Comparison of ENCODE assay signal across 29 cellular contexts in the genomic region with DNA sequence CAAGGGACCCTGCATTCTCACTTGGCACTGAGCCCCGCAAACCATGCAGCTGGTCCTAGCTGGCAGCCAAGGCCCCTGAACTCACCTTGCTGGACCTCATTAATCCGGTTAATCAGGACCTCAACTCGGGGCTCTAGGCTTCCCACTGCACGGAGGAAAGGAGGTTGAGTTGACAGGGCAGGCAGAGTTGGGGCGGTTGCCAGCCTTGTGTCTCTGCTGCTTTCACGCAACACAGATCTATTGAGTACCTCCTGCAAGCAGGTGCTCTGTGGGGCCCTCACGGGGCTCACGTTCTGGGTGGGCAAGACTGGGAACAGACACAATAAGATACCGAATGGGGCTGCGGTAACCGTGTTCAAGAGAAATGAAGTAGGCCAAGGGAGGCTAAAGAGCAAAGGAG. TPM values are rescaled to one million over a fixed set of nuclear protein-coding genes. Genes with fewer than 3 reads are reported as not detected.
DNase-seq lines count a peak whose midpoint lies in the region; ATAC-seq, FAIRE-seq and TF ChIP-seq lines count a peak whose summit lies in the region.
"Had no signal": no experiment of that assay in that cellular context is flagged by ENCODE, and none has a peak within 500 bp of the region (broad histone marks: within the 10 kb centered on the region; RNA-seq: fewer than 3 reads in every experiment).

No MANE protein-coding gene starts in this region.

- POLR2A ChIA-PET in GM10248 (lab: Yijun Ruan, JAX), result no interaction called here

- peaks cover 2% of the 10 kb centered on the region for H3K36me3 Mint-ChIP-seq in T-helper 17 cell (ENCODE audit: low read depth)
- H3K36me3 Mint-ChIP-seq in immature natural killer cell, result no peaks in the 10 kb centered on the region
- H3K36me3 Mint-ChIP-seq: CD14-positive monocyte; CD4-positive, alpha-beta memory T cell; CD4-positive, CD25-positive, alpha-beta regulatory T cell; CD8-positive, alpha-beta memory T cell had no signal

- H3K27ac ChIP-seq in thyroid gland (no peak overlapping the region), gastrocnemius medialis (no peak overlapping the region)
- H3K27ac ChIP-seq: BLaER1 had no signal

- TF ChIP-seq CTCF in GM10248 (IDR thresholded peaks at IDR 0.05; ENCODE audit: control extremely low read depth, extremely low read depth, low read depth, missing control alignments), result no peak
- TF ChIP-seq CTCF in bronchial epithelial cell (IDR thresholded peaks at IDR 0.05; ENCODE audit: insufficient read depth, low read length, severe bottlenecking), result no peak
- TF ChIP-seq CTCF in thyroid gland (IDR thresholded peaks at IDR 0.05), result no peak
- no peak for TF ChIP-seq CTCF in gastrocnemius medialis (IDR thresholded peaks at IDR 0.05 in 4 of 5, conservative IDR thresholded peaks at IDR 0.05 in 1 of 5)

- H3K27ac Mint-ChIP-seq in T-helper 17 cell, result peak overlapping the region; percentile 56
- peak overlapping the region in 1 of 6 donors; percentile 19 for H3K27ac Mint-ChIP-seq in immature natural killer cell
- H3K27ac Mint-ChIP-seq: CD14-positive monocyte; CD4-positive, alpha-beta memory T cell had no signal

- in situ Hi-C loops in gastrocnemius medialis (cut with MboI; ENCODE audit: low sequenced_read_pairs in 4 of 4), result no loop called here

- H3K9me3 ChIP-seq in T-helper 17 cell (ENCODE audit: control insufficient read depth, low read length, poor library complexity, severe bottlenecking) (no peaks in the 10 kb centered on the region), thyroid gland (no peaks in the 10 kb centered on the region), gastrocnemius medialis (no peaks in the 10 kb centered on the region)
- H3K9me3 ChIP-seq: BE2C, BLaER1 had no signal

- no peak for TF ChIP-seq POLR2A in thyroid gland (IDR thresholded peaks at IDR 0.05)
- TF ChIP-seq POLR2A in gastrocnemius medialis (IDR thresholded peaks at IDR 0.05), result no peak

- peak; percentile 10 for DNase-seq in GM10248 (ENCODE audit: extremely low spot score)
- no peak for DNase-seq in T-helper 17 cell
- no peak for DNase-seq in bronchial epithelial cell (ENCODE audit: low read depth)
- DNase-seq in thyroid gland, result peak; percentile 52 to 64
- no peak for DNase-seq in immature natural killer cell
- no peak for DNase-seq in gastrocnemius medialis
- DNase-seq: 8988T; ACHN; BE2C; C1 segment of cervical spinal cord; CD4-positive, alpha-beta memory T cell; CD4-positive, CD25-positive, alpha-beta regulatory T cell; CD8-positive, alpha-beta memory T cell; COR-L47; DMS 273 treated with DMSO at 0.1 percent for 48 hours; DMS153; DMS53; DMS79; DND-41; EL had no signal

- WGBS in thyroid gland, 2 donors, result 54 to 60% methylated on average over 10 to 11 of the region's 11 CpGs

- H3K27me3 Mint-ChIP-seq in T-helper 17 cell (peaks cover 40% of the 10 kb centered on the region), immature natural killer cell (ENCODE audit: low read depth in 3 of 3) (peaks cover 5 to 21% (median 9%) of the 10 kb centered on the region in 3 donors)

- CTCF ChIA-PET in GM10248 (lab: Yijun Ruan, JAX), result interaction anchor here (0.9 kb wide), 1 partner anchor 11 kb away, joined by 3 read pairs; no protein-coding TSS in a partner anchor

- H3K9me3 Mint-ChIP-seq in immature natural killer cell, result no peaks in the 10 kb centered on the region
- H3K9me3 Mint-ChIP-seq: CD8-positive, alpha-beta memory T cell had no signal

- H3K27me3 ChIP-seq in bronchial epithelial cell (ENCODE audit: control insufficient read depth, insufficient read depth, low read length) (no peaks in the 10 kb centered on the region), thyroid gland (no peaks in the 10 kb centered on the region), gastrocnemius medialis (no peaks in the 10 kb centered on the region)
- H3K27me3 ChIP-seq: BE2C, BLaER1 had no signal

- FAIRE-seq in bronchial epithelial cell (lab: Jason Lieb, UNC), result peak; percentile 23
- FAIRE-seq: A204.1, GM12891, GM19239 had no signal

- H3K4me3 Mint-ChIP-seq in T-helper 17 cell (no peak overlapping the region), immature natural killer cell (no peak overlapping the region)
- H3K4me3 Mint-ChIP-seq: CD4-positive, alpha-beta memory T cell; CD4-positive, CD25-positive, alpha-beta regulatory T cell; CD8-positive, alpha-beta memory T cell had no signal

- no peaks in the 10 kb centered on the region for H3K4me1 Mint-ChIP-seq in T-helper 17 cell
- no peaks in the 10 kb centered on the region for H3K4me1 Mint-ChIP-seq in immature natural killer cell
- H3K4me1 Mint-ChIP-seq: CD14-positive monocyte; CD4-positive, alpha-beta memory T cell; CD4-positive, CD25-positive, alpha-beta regulatory T cell; CD8-positive, alpha-beta memory T cell had no signal

- ATAC-seq in T-helper 17 cell, result no peak
- no peak for ATAC-seq in gastrocnemius medialis
- ATAC-seq in HG03139 (IDR thresholded peaks at IDR 0.05; ENCODE audit: unreplicated experiment), result no peak

- intact Hi-C loops in thyroid gland (cut with DNase I), result no loop called here
- intact Hi-C loops in gastrocnemius medialis (cut with DNase I; ENCODE audit: low total_unique reads), result no loop called here

- H3K4me1 ChIP-seq in thyroid gland (no peaks in the 10 kb centered on the region), gastrocnemius medialis (no peaks in the 10 kb centered on the region)
- H3K4me1 ChIP-seq: BE2C, BLaER1 had no signal

- H3K36me3 ChIP-seq in bronchial epithelial cell (ENCODE audit: control insufficient read depth, insufficient read depth, low read length), result no peaks in the 10 kb centered on the region
- no peaks in the 10 kb centered on the region for H3K36me3 ChIP-seq in thyroid gland
- H3K36me3 ChIP-seq in gastrocnemius medialis, result no peaks in the 10 kb centered on the region
- H3K36me3 ChIP-seq: BE2C, BLaER1 had no signal

- H3K4me3 ChIP-seq in bronchial epithelial cell (ENCODE audit: low read depth, low read length), result no peak overlapping the region
- H3K4me3 ChIP-seq in thyroid gland (replicated peaks in 1 of 3), result no peak overlapping the region
- H3K4me3 ChIP-seq in gastrocnemius medialis, result no peak overlapping the region
- H3K4me3 ChIP-seq: BLaER1 had no signal

RNA-seq across cellular contexts. Expression of a gene that starts 6.2 kb away (rescaled TPM):
- under 1 TPM; 0.15 to 0.39 TPM for total RNA-seq in T-helper 17 cell
- total RNA-seq in bronchial epithelial cell, result not detected in 2 replicates
- 1 to 10 TPM in 2 of 4 donors, not detected in 2; 1.0 to 6.4 TPM for total RNA-seq in thyroid gland
- under 1 TPM in 2 of 3 donors, not detected in 1; 0.25 to 0.48 TPM for polyA plus RNA-seq in immature natural killer cell
- total RNA-seq in gastrocnemius medialis, result under 1 TPM in 1 of 4 donors, not detected in 3; 0.32 TPM
- total RNA-seq: A673, G401 had no signal
- polyA plus RNA-seq: AG04450, CD14-positive monocyte had no signal

RNA-seq across cellular contexts. Expression of a gene that starts 32.1 kb away (rescaled TPM):
- 10 to 100 TPM; 12.3 to 14.5 TPM for total RNA-seq in T-helper 17 cell
- total RNA-seq in bronchial epithelial cell, result under 0.01 and 0.26 TPM in 2 replicates
- 1 to 10 TPM in 2 of 4 donors, under 1 TPM in 2; 0.20 to 2.6 (median 1.4) TPM for total RNA-seq in thyroid gland
- 1 to 10 TPM in 1 of 3 donors, under 1 TPM in 1, not detected in 1; 0.18 to 1.5 TPM for polyA plus RNA-seq in immature natural killer cell
- 10 to 100 TPM in 1 of 4 donors, 1 to 10 TPM in 2, under 1 TPM in 1; 0.97 to 14.0 (median 4.4) TPM for total RNA-seq in gastrocnemius medialis
- polyA plus RNA-seq: CD14-positive monocyte had no signal

Comparison
In these comparisons a context has a peak if more than half of its experiments do, and no peak if none do; other contexts are left out.
1. DNase-seq: peak in GM10248 (single experiment) and thyroid gland (2 of 2); none in T-helper 17 cell (0 of 3), bronchial epithelial cell (single experiment), immature natural killer cell (0 of 3) and gastrocnemius medialis (0 of 2).